In genomic region chr16:86979061-86979460, GRCh38 we compare ENCODE assay signal across 22 cellular contexts.
A peak's percentile ranks its signal among the peaks of the same experiment; 100 is the strongest.
DNase-seq lines count a peak whose midpoint lies in the region; ATAC-seq, FAIRE-seq and TF ChIP-seq lines count a peak whose summit lies in the region.
"Had no signal": no experiment of that assay in that cellular context is flagged by ENCODE, and none has a peak within 500 bp of the region (broad histone marks: within the 10 kb centered on the region; RNA-seq: fewer than 3 reads in every experiment).

No MANE protein-coding gene starts in this region.

- H3K36me3 ChIP-seq in HEK293 (ENCODE audit: control insufficient read depth in 2 of 2, insufficient read depth in 1 of 2, low read length in 2 of 2), result no peaks in the 10 kb centered on the region
- no peaks in the 10 kb centered on the region for H3K36me3 ChIP-seq in K562 (ENCODE audit: control insufficient read depth, insufficient read depth, low read length)
- no peaks in the 10 kb centered on the region for H3K36me3 ChIP-seq in sigmoid colon
- H3K36me3 ChIP-seq: BE2C, BLaER1 had no signal

- no peaks in the 10 kb centered on the region for H3K9me1 ChIP-seq in K562 (ENCODE audit: control insufficient read depth, insufficient read depth, low read length)

- H3K27me3 ChIP-seq in K562 (ENCODE audit: control insufficient read depth in 2 of 2, insufficient read depth in 2 of 2, low read length in 2 of 2) (peaks cover 0 to 5% of the 10 kb centered on the region in 2 experiments; a peak in 3 of 5 replicates), sigmoid colon (no peaks in the 10 kb centered on the region)
- H3K27me3 ChIP-seq: BE2C, BLaER1 had no signal

- H3K4me1 ChIP-seq in HEK293 (ENCODE audit: control insufficient read depth, insufficient read depth, low read length), result no peaks in the 10 kb centered on the region
- H3K4me1 ChIP-seq in K562 (replicated peaks in 1 of 2; ENCODE audit: control insufficient read depth in 2 of 2, insufficient read depth in 2 of 2, low read length in 2 of 2), result no peaks in the 10 kb centered on the region; a peak in 1 of 5 replicates
- peaks cover 0 to 9% (median 0%) of the 10 kb centered on the region in 4 donors for H3K4me1 ChIP-seq in sigmoid colon
- H3K4me1 ChIP-seq: BE2C, BLaER1 had no signal

- H3K27ac ChIP-seq in HEK293 (ENCODE audit: extremely low read depth, low read depth, low read length), result no peak overlapping the region
- no peak overlapping the region for H3K27ac ChIP-seq in K562 (ENCODE audit: extremely low read depth, low read depth, low read length)
- H3K27ac ChIP-seq in sigmoid colon, result no peak overlapping the region
- H3K27ac ChIP-seq: BLaER1 had no signal

- no peak for TF ChIP-seq CTCF in HEK293 (tag by site-specific recombination; IDR thresholded peaks at IDR 0.05)
- no peak for TF ChIP-seq CTCF in K562 (IDR thresholded peaks at IDR 0.05 in 2 of 3, conservative IDR thresholded peaks at IDR 0.05 in 1 of 3; ENCODE audit: insufficient read depth in 2 of 3, low read depth in 1 of 3, low read length in 3 of 3)
- TF ChIP-seq CTCF in sigmoid colon (IDR thresholded peaks at IDR 0.05), result no peak

- no peak for DNase-seq in K562 (ENCODE audit: extremely low read depth in 1 of 4, low spot score in 3 of 4)
- DNase-seq in sigmoid colon, result peak; percentile 33
- no peak for DNase-seq in NCI-H1930 (lab: John Stamatoyannopoulos, UW)
- no peak for DNase-seq in D341Med (ENCODE audit: low spot score)
- DNase-seq: 8988T; ACHN; BE2C; C1 segment of cervical spinal cord; CD4-positive, alpha-beta memory T cell; CD4-positive, CD25-positive, alpha-beta regulatory T cell; CD8-positive, alpha-beta memory T cell; COR-L47; DMS79 treated with DMSO at 0.1 percent for 48 hours; GF-D8 had no signal

- in situ Hi-C loops in K562 (cut with MboI), result no loop called here

- POLR2A ChIA-PET in HEK293 (lab: Yijun Ruan, JAX), result interaction anchor here (0.6 kb wide), 1 partner anchor 41 kb away, joined by 5 read pairs; no protein-coding TSS in a partner anchor
- POLR2A ChIA-PET in K562 (lab: Yijun Ruan, JAX), result no interaction called here

- TF ChIP-seq RAD21 in K562 (CRISPR knock-in tag; conservative IDR thresholded peaks at IDR 0.05 in 1 of 2, IDR thresholded peaks at IDR 0.05 in 1 of 2), result no peak

- WGBS in K562 (ENCODE audit: insufficient coverage, low coverage, missing lambda C conversion rate), result 1% methylated on average over 6 of the region's 6 CpGs
- 77 to 84% methylated on average over 6 of the region's 6 CpGs for WGBS in sigmoid colon, 2 donors

- H4K20me1 ChIP-seq in K562 (replicated peaks; ENCODE audit: control insufficient read depth, insufficient read depth, low read length), result 0 out of 2 replicates have a peak, but pooled peaks cover 4% of the 10 kb centered on the region
- H4K20me1 ChIP-seq: BLaER1 had no signal

- ATAC-seq in K562 (no peak), HG02571 (IDR thresholded peaks at IDR 0.05; ENCODE audit: unreplicated experiment) (no peak)

- H3K9me3 ChIP-seq in HEK293 (ENCODE audit: control insufficient read depth, insufficient read depth, low read depth, low read length), result no peaks in the 10 kb centered on the region
- no peaks in the 10 kb centered on the region for H3K9me3 ChIP-seq in K562 (replicated peaks; ENCODE audit: control insufficient read depth, insufficient read depth, low read depth, low read length)
- no peaks in the 10 kb centered on the region for H3K9me3 ChIP-seq in sigmoid colon
- H3K9me3 ChIP-seq: BE2C, BLaER1 had no signal

- no peak overlapping the region for H2AFZ ChIP-seq in K562 (ENCODE audit: low read depth, low read length)

- H3K4me3 ChIP-seq in HEK293 (ENCODE audit: low read depth, low read length) (no peak overlapping the region), K562 (no peak overlapping the region), sigmoid colon (no peak overlapping the region)
- H3K4me3 ChIP-seq: BLaER1 had no signal

- intact Hi-C loops in K562 (cut with micrococcal nuclease) (no loop called here), sigmoid colon (cut with DNase I) (no loop called here)

- no peak overlapping the region for H3K9ac ChIP-seq in K562 (ENCODE audit: insufficient read depth in 1 of 2, low read depth in 2 of 2, low read length in 2 of 2)
- H3K9ac ChIP-seq: BLaER1 had no signal

- H3K4me2 ChIP-seq in K562 (ENCODE audit: insufficient read depth, low read length), result no peak overlapping the region
- H3K4me2 ChIP-seq: BLaER1 had no signal

- no peaks in the 10 kb centered on the region for H3K79me2 ChIP-seq in K562 (ENCODE audit: control insufficient read depth, insufficient read depth, low read length)

- no peak for FAIRE-seq in K562 (lab: Jason Lieb, UNC)
- FAIRE-seq: A204.1, D721Med, G401.6, GM12891, GM19239 had no signal

- TF ChIP-seq EP300 in K562 (IDR thresholded peaks at IDR 0.05; ENCODE audit: low read length) (no peak), sigmoid colon (IDR thresholded peaks at IDR 0.05) (no peak)

- BruUV-seq in K562 (replicated peaks; lab: Mats Ljungman, UMichigan), result no TSS peak

- CTCF ChIA-PET in HEK293 (lab: Yijun Ruan, JAX), result no interaction called here
- CTCF ChIA-PET in K562 (lab: Yijun Ruan, JAX; ENCODE audit: low intra/inter-chr PET ratio), result no interaction called here

- TF ChIP-seq POLR2A in K562 (conservative IDR thresholded peaks at IDR 0.05), result no peak
- no peak for TF ChIP-seq POLR2A in sigmoid colon (IDR thresholded peaks at IDR 0.05)

TF ChIP-seq in HEK293, 187 proteins besides CTCF, POLR2A, EP300 and RAD21:
- TF ChIP-seq ZNF10 (tag by site-specific recombination; IDR thresholded peaks at IDR 0.05) (peak; percentile 70), ZNF223 (tag by site-specific recombination; IDR thresholded peaks at IDR 0.05) (no peak), ELK4 (IDR thresholded peaks at IDR 0.05; ENCODE audit: borderline replicate concordance, low read depth, low read length) (no peak)
TF ChIP-seq in HEK293: peak in this region for 1.

TF ChIP-seq in K562, 482 proteins besides CTCF, POLR2A, EP300 and RAD21:
- no peak for TF ChIP-seq SAFB (IDR thresholded peaks at IDR 0.05; ENCODE audit: borderline replicate concordance, low read depth, low read length)
- peak; percentile 78 for TF ChIP-seq ZNF134 (CRISPR knock-in tag; conservative IDR thresholded peaks at IDR 0.05)
TF ChIP-seq in K562: peak in this region for 1.
